In the genomic region with DNA sequence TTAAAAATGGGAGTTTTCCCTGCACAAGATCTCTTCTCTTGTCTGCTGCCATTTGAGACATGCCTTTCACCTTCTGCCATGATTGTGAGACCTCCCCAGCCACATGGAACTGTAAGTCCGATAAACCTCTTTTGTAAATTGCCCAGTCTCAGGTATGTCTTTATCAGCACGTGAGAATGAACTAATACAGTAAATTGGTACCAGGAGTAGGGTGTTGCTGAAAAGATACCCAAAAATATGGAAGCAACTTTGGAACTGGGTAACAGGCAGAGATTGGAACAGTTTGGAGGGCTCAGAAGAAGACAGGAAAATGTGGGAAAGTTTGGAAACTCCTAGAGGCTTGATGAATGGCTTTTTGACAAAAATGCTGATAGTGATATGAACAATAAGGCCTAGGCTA, we compare ENCODE assay signal across 4 cellular contexts.
DNase-seq lines count a peak whose midpoint lies in the region; ATAC-seq, FAIRE-seq and TF ChIP-seq lines count a peak whose summit lies in the region.
"Not testable (repeated sequence)": the region's sequence is repeated elsewhere in the genome, so short reads cannot be mapped to it uniquely, and the experiment has no call there.

No MANE protein-coding gene starts in this region.

- not testable (repeated sequence) for H3K9me3 ChIP-seq in HEK293 (ENCODE audit: control insufficient read depth, insufficient read depth, low read depth, low read length); K562 (replicated peaks; ENCODE audit: control insufficient read depth, insufficient read depth, low read depth, low read length); naive thymus-derived CD4-positive, alpha-beta T cell (ENCODE audit: control insufficient read depth in 2 of 3, low read length in 3 of 3)

- POLR2A ChIA-PET in HEK293 (lab: Yijun Ruan, JAX); K562 (lab: Yijun Ruan, JAX); naive thymus-derived CD4-positive, alpha-beta T cell (lab: Charles Lee): not testable (repeated sequence)

- ATAC-seq in K562; naive thymus-derived CD4-positive, alpha-beta T cell: not testable (repeated sequence)

- H3K4me1 ChIP-seq in HEK293 (ENCODE audit: control insufficient read depth, insufficient read depth, low read length); K562 (replicated peaks in 1 of 2; ENCODE audit: control insufficient read depth in 2 of 2, insufficient read depth in 2 of 2, low read length in 2 of 2): not testable (repeated sequence)
- peaks cover 0 to 30% of the 10 kb centered on the region in 2 donors for H3K4me1 ChIP-seq in naive thymus-derived CD4-positive, alpha-beta T cell (ENCODE audit: control insufficient read depth in 2 of 2, insufficient read depth in 2 of 2, low read length in 2 of 2)

- TF ChIP-seq POLR2A in K562 (conservative IDR thresholded peaks at IDR 0.05): not testable (repeated sequence)

- FAIRE-seq in K562 (lab: Jason Lieb, UNC): not testable (repeated sequence)

- H3K9me3 Mint-ChIP-seq in endothelial cell (ENCODE audit: unreplicated experiment): peaks cover 16% of the 10 kb centered on the region
- peaks cover 6 to 29% (median 20%) of the 10 kb centered on the region in 11 donors for H3K9me3 Mint-ChIP-seq in naive thymus-derived CD4-positive, alpha-beta T cell

- not testable (repeated sequence) for TF ChIP-seq EP300 in K562 (IDR thresholded peaks at IDR 0.05; ENCODE audit: low read length)

- peaks cover 25% of the 10 kb centered on the region for H3K4me1 Mint-ChIP-seq in endothelial cell (ENCODE audit: unreplicated experiment)
- peaks cover 14 to 55% (median 35%) of the 10 kb centered on the region in 7 donors for H3K4me1 Mint-ChIP-seq in naive thymus-derived CD4-positive, alpha-beta T cell

- H3K4me2 ChIP-seq in K562 (ENCODE audit: insufficient read depth, low read length): not testable (repeated sequence)

- in situ Hi-C loops in K562 (cut with MboI): not testable (repeated sequence)

- not testable (repeated sequence) for TF ChIP-seq CTCF in HEK293 (tag by site-specific recombination; IDR thresholded peaks at IDR 0.05); K562 (IDR thresholded peaks at IDR 0.05 in 2 of 3, conservative IDR thresholded peaks at IDR 0.05 in 1 of 3; ENCODE audit: insufficient read depth in 2 of 3, low read depth in 1 of 3, low read length in 3 of 3); endothelial cell (IDR thresholded peaks at IDR 0.05; ENCODE audit: unreplicated experiment)

- not testable (repeated sequence) for H3K79me2 ChIP-seq in K562 (ENCODE audit: control insufficient read depth, insufficient read depth, low read length)

- not testable (repeated sequence) for H3K27me3 ChIP-seq in K562 (ENCODE audit: control insufficient read depth in 2 of 2, insufficient read depth in 2 of 2, low read length in 2 of 2); naive thymus-derived CD4-positive, alpha-beta T cell (ENCODE audit: control insufficient read depth in 2 of 2, insufficient read depth in 2 of 2, low read length in 2 of 2)

- not testable (repeated sequence) for BruUV-seq in K562 (replicated peaks; lab: Mats Ljungman, UMichigan)

- peaks cover 40% of the 10 kb centered on the region for H3K36me3 Mint-ChIP-seq in endothelial cell (ENCODE audit: low read depth, unreplicated experiment)
- peaks cover 11 to 39% (median 15%) of the 10 kb centered on the region in 5 donors for H3K36me3 Mint-ChIP-seq in naive thymus-derived CD4-positive, alpha-beta T cell

- peak overlapping the region; percentile 17 for H3K4me3 Mint-ChIP-seq in endothelial cell (ENCODE audit: unreplicated experiment)
- not testable (repeated sequence) for H3K4me3 Mint-ChIP-seq in naive thymus-derived CD4-positive, alpha-beta T cell

- WGBS in K562 (ENCODE audit: insufficient coverage, low coverage, missing lambda C conversion rate): 11% methylated on average over 2 of the region's 2 CpGs

- not testable (repeated sequence) for H3K9ac ChIP-seq in K562 (ENCODE audit: insufficient read depth in 1 of 2, low read depth in 2 of 2, low read length in 2 of 2)

- H3K27me3 Mint-ChIP-seq in endothelial cell (ENCODE audit: unreplicated experiment): not testable (repeated sequence)
- peaks cover 0 to 11% (median 0%) of the 10 kb centered on the region in 5 donors for H3K27me3 Mint-ChIP-seq in naive thymus-derived CD4-positive, alpha-beta T cell

- DNase-seq in K562 (ENCODE audit: extremely low read depth in 1 of 4, low spot score in 3 of 4); endothelial cell (ENCODE audit: low spot score); naive thymus-derived CD4-positive, alpha-beta T cell: not testable (repeated sequence)

- H4K20me1 ChIP-seq in K562 (replicated peaks; ENCODE audit: control insufficient read depth, insufficient read depth, low read length): not testable (repeated sequence)

- H2AFZ ChIP-seq in K562 (ENCODE audit: low read depth, low read length): not testable (repeated sequence)

- not testable (repeated sequence) for H3K27ac ChIP-seq in HEK293 (ENCODE audit: extremely low read depth, low read depth, low read length); K562 (ENCODE audit: extremely low read depth, low read depth, low read length); naive thymus-derived CD4-positive, alpha-beta T cell (ENCODE audit: low read depth, low read length)

- H3K36me3 ChIP-seq in HEK293 (ENCODE audit: control insufficient read depth in 2 of 2, insufficient read depth in 1 of 2, low read length in 2 of 2) (peaks cover 0 to 18% of the 10 kb centered on the region in 2 experiments; a peak in 1 of 3 replicates), K562 (ENCODE audit: control insufficient read depth, insufficient read depth, low read length) (peaks cover 11% of the 10 kb centered on the region; the same call in 1 of the 3 replicates)
- not testable (repeated sequence) for H3K36me3 ChIP-seq in naive thymus-derived CD4-positive, alpha-beta T cell (ENCODE audit: control insufficient read depth in 2 of 3, insufficient read depth in 3 of 3, low read length in 3 of 3)

- H3K9me1 ChIP-seq in K562 (ENCODE audit: control insufficient read depth, insufficient read depth, low read length): not testable (repeated sequence)

- not testable (repeated sequence) for H3K4me3 ChIP-seq in HEK293 (ENCODE audit: low read depth, low read length); K562; naive thymus-derived CD4-positive, alpha-beta T cell (ENCODE audit: low read length)

- TF ChIP-seq RAD21 in K562 (CRISPR knock-in tag; conservative IDR thresholded peaks at IDR 0.05 in 1 of 2, IDR thresholded peaks at IDR 0.05 in 1 of 2): not testable (repeated sequence)

- CTCF ChIA-PET in HEK293 (lab: Yijun Ruan, JAX); K562 (lab: Yijun Ruan, JAX; ENCODE audit: low intra/inter-chr PET ratio); naive thymus-derived CD4-positive, alpha-beta T cell (lab: Charles Lee): not testable (repeated sequence)

- intact Hi-C loops in K562 (cut with micrococcal nuclease); naive thymus-derived CD4-positive, alpha-beta T cell (cut with micrococcal nuclease): not testable (repeated sequence)

- not testable (repeated sequence) for H3K27ac Mint-ChIP-seq in endothelial cell (ENCODE audit: unreplicated experiment)
- peak overlapping the region in 6 of 9 donors; percentile 15 to 79 (median 51) for H3K27ac Mint-ChIP-seq in naive thymus-derived CD4-positive, alpha-beta T cell

TF ChIP-seq in HEK293, 187 proteins besides CTCF, POLR2A, EP300 and RAD21:
- peak; percentile 80 for TF ChIP-seq ZNF707 (tag by site-specific recombination; IDR thresholded peaks at IDR 0.05)
TF ChIP-seq in HEK293: peak in this region for 1; not testable (repeated sequence) for 186.

TF ChIP-seq in K562, 482 proteins besides CTCF, POLR2A, EP300 and RAD21:
- TF ChIP-seq TRIM28 (IDR thresholded peaks at IDR 0.05) (0 out of 2 replicates have a peak, but pooled peaks have one; percentile 33), ZNF707 (CRISPR knock-in tag; conservative IDR thresholded peaks at IDR 0.05) (peak; percentile 96)
